Comparison of ENCODE assay signal across 20 cellular contexts in the genomic region with DNA sequence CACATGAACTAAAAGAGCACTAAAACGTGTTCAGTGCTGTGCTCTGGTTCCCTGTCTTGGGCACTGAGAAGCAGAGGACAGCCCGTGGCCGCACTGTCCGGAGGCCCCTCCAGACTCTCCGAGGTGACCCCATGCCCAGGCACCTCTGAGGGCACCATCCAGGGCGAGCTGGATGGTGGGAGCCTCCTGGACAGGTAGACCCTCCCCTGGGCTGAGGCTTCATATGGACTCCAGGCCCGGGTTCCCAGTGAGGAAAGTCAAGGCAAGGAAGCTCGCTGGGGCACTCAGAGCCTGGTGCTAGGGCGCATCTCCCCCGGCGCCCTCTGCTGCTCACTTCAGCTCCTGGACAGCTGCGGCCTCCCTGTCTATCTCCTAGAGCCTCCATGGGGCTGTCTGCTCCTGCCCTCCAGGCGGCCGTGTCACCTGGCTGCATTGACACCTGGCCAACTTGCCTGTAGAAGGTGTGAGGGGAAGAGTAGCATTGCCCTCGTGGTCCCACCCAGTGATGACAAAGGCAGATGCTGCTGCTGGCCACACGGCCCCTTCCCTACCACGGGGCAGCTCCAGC.
"Had no signal": no experiment of that assay in that cellular context is flagged by ENCODE, and none has a peak within 500 bp of the region (broad histone marks: within the 10 kb centered on the region; RNA-seq: fewer than 3 reads in every experiment).

No MANE protein-coding gene starts in this region.

- H3K27me3 ChIP-seq: body of pancreas, hepatocyte, suprapubic skin, upper lobe of left lung had no signal

- H3K4me3 ChIP-seq: body of pancreas, hepatocyte, mucosa of descending colon, psoas muscle, suprapubic skin, upper lobe of left lung had no signal

- ATAC-seq: body of pancreas; effector memory CD8-positive, alpha-beta T cell; left lobe of liver; mucosa of descending colon; naive thymus-derived CD8-positive, alpha-beta T cell; psoas muscle had no signal

- H3K36me3 ChIP-seq: suprapubic skin, upper lobe of left lung had no signal

- H3K79me2 ChIP-seq: hepatocyte had no signal

- H3K27ac ChIP-seq: body of pancreas, hepatocyte, psoas muscle, suprapubic skin, upper lobe of left lung had no signal

- H2AFZ ChIP-seq: hepatocyte had no signal

- H3K9me3 ChIP-seq: body of pancreas, psoas muscle, suprapubic skin, upper lobe of left lung had no signal

- H3K4me1 ChIP-seq: body of pancreas, psoas muscle, suprapubic skin, upper lobe of left lung had no signal

- DNase-seq: activated CD4-positive, alpha-beta T cell treated with anti-CD3 and anti-CD28 coated beads, Interleukin-2, amount 10 ng/mL, durations not matched to agents 7 days and 5 days; activated CD4-positive, CD25-positive, alpha-beta regulatory T cell; activated CD8-positive, alpha-beta memory T cell treated with anti-CD3 and anti-CD28 coated beads for 24 hours; body of pancreas; central memory CD4-positive, alpha-beta T cell; cortex of kidney; effector memory CD8-positive, alpha-beta T cell; erythroblast; immature natural killer cell; mammary epithelial cell; mucosa of descending colon; naive thymus-derived CD8-positive, alpha-beta T cell; occipital lobe; psoas muscle; stimulated activated CD4-positive, alpha-beta T cell treated with anti-CD3 and anti-CD28 coated beads, Interleukin-12 subunit alpha, Interleukin-12 subunit beta, amount 100 ng/mL, for 4 hours; stimulated activated naive CD4-positive, alpha-beta T cell had no signal

- H3K4me2 ChIP-seq: hepatocyte had no signal
